ENCODE assay signal across 1 cellular context in genomic region chr17:4986403-4986802, GRCh38.
TF ChIP-seq lines count a peak whose summit lies in the region.

No MANE protein-coding gene starts in this region.

TF ChIP-seq in IMR-90, 13 proteins besides CTCF, POLR2A, EP300 and RAD21 (continued from another document):
- no peak for TF ChIP-seq USF2 (IDR thresholded peaks at IDR 0.05; ENCODE audit: low read depth, low read length)
- TF ChIP-seq ELK1 (IDR thresholded peaks at IDR 0.05; ENCODE audit: borderline replicate concordance, low read depth, low read length), result no peak
TF ChIP-seq in IMR-90: peak in this region for 0.
